8 cellular contexts compared by ENCODE assay signal in the genomic region with DNA sequence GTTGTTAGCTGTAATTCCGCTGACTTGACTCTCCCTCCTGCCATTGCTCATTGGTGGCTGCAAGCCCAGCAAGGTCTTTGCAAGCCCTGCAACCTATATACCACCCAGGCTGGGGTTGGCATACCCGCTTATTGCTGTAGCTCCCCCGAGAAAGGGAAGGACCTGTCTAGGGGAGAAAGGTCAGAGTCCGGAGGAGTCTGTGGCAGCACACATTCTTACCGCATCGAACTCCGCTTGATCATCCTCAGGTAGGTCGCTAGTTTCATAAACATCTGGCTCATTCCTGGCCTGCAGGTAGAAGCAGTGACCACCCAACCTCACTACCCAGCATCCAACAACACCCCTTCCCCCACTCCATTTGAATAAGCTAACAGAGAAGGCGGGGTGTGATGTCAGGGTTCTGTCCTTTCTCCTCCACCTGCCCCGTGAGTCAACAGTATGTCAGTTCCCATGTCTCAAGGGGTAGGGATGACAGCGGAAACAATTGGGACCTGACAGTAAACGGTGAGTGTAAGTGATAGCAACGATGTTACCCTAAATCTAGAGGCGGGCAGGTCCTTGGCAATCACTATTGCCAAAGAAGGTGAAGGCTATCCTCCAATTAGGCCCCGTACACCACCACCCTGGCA. TPM values are rescaled to one million over a fixed set of nuclear protein-coding genes. Genes with fewer than 3 reads are reported as not detected.
DNase-seq lines count a peak whose midpoint lies in the region; ATAC-seq, FAIRE-seq and TF ChIP-seq lines count a peak whose summit lies in the region.

No MANE protein-coding gene starts in this region.

- H4K8ac ChIP-seq in H1 (ENCODE audit: extremely low read depth, insufficient read depth, low read length) = peak overlapping the region; percentile 41; the same call in 1 of the 2 replicates

- TF ChIP-seq CTCF in Calu3 (IDR thresholded peaks at IDR 0.05; ENCODE audit: unreplicated experiment) (no peak), H1 (IDR thresholded peaks at IDR 0.05; ENCODE audit: control extremely low read depth in 1 of 3, insufficient read depth in 1 of 3, low read depth in 1 of 3, low read length in 3 of 3) (no peak), omental fat pad (IDR thresholded peaks at IDR 0.05) (no peak)

- POLR2A ChIA-PET in H1 (lab: Charles Lee; ENCODE audit: partially characterized antibody) = interaction anchor here (0.8 to 6.6 kb wide), 11 partner anchors 8 to 65 kb away, joined by 3 to 65 read pairs (median 4); a partner anchor contains a TSS
- POLR2A ChIA-PET in HEK293T (lab: Yijun Ruan, JAX) = interaction anchor here (0.7 to 3.1 kb wide), 9 partner anchors 8 to 198 kb away, joined by 3 to 20 read pairs (median 5); a partner anchor contains a TSS

- H3K9me3 ChIP-seq in H1 (ENCODE audit: insufficient read depth in 2 of 2, low read depth in 1 of 2, low read length in 1 of 2) = no peaks in the 10 kb centered on the region

- CTCF ChIA-PET in Calu3 (lab: Charles Lee) = interaction anchor here (0.7 to 1.8 kb wide), 5 partner anchors 25 to 87 kb away, joined by 3 to 10 read pairs (median 4); a partner anchor contains a TSS
- CTCF ChIA-PET in H1 (lab: Charles Lee; ENCODE audit: partially characterized antibody) = interaction anchor here (0.7 to 1.9 kb wide), 5 partner anchors 10 to 323 kb away, joined by 3 to 6 read pairs (median 4); no protein-coding TSS in a partner anchor
- CTCF ChIA-PET in HEK293T (lab: Yijun Ruan, JAX) = no interaction called here

- peak overlapping the region; percentile 63 to 90 (median 81); a peak in 7 of 8 replicates for H3K4me3 ChIP-seq in H1 (ENCODE audit: extremely low read depth in 1 of 4, insufficient read depth in 2 of 4, low read depth in 3 of 4, low read length in 4 of 4)

- peaks cover 4 to 28% of the 10 kb centered on the region in 2 experiments; a peak in 3 of 4 replicates for H3K79me2 ChIP-seq in H1 (ENCODE audit: control insufficient read depth in 1 of 2, insufficient read depth in 2 of 2, low read length in 2 of 2)

- H3K4me3 Mint-ChIP-seq in Calu3 (ENCODE audit: low read depth, unreplicated experiment) = peak overlapping the region; percentile 98

- H3K23ac ChIP-seq in H1 (ENCODE audit: insufficient read length) = no peak overlapping the region

- no peak overlapping the region for H4K91ac ChIP-seq in H1 (replicated peaks; ENCODE audit: insufficient read length, low read length)

- H3K9me3 Mint-ChIP-seq in Calu3 (ENCODE audit: low read depth, unreplicated experiment) = no peaks in the 10 kb centered on the region

- H3K56ac ChIP-seq in H1 (replicated peaks; ENCODE audit: insufficient read length, low read depth, low read length) = no peak overlapping the region

- peak overlapping the region; percentile 35; the same call in 1 of the 2 replicates for H2BK5ac ChIP-seq in H1 (ENCODE audit: low read depth, low read length)

- H2BK20ac ChIP-seq in H1 (ENCODE audit: low read length) = no peak overlapping the region

- intact Hi-C loops in Calu3 (cut with micrococcal nuclease; ENCODE audit: unreplicated experiment) = no loop called here

- no peak for TF ChIP-seq EP300 in H1 (IDR thresholded peaks at IDR 0.05; ENCODE audit: borderline replicate concordance in 1 of 2, low read depth in 2 of 2, low read length in 2 of 2)

- WGBS in H1 (ENCODE audit: extremely low coverage in 1 of 2, insufficient coverage in 1 of 2, insufficient read length in 1 of 2, insufficient replicate concordance in 2 of 2, low coverage in 1 of 2, low lambda C conversion rate in 2 of 2, missing lambda C conversion rate in 1 of 2), 2 experiments = 80% methylated on average over 15 of the region's 15 CpGs; no CpG with 5 or more reads in 1 of the 2 experiments

- no peak overlapping the region for H2AK5ac ChIP-seq in H1 (ENCODE audit: low read depth, low read length)

- BruUV-seq in Calu3 (replicated peaks; lab: Mats Ljungman, UMichigan) = no TSS peak

- H3K23me2 ChIP-seq in H1 (ENCODE audit: low read depth, low read length) = peaks cover 19% of the 10 kb centered on the region

- H3K4me1 ChIP-seq in H1 (replicated peaks in 1 of 4; ENCODE audit: control insufficient read depth in 3 of 4, insufficient read depth in 4 of 4, low read length in 3 of 4) = peaks cover 3 to 14% (median 8%) of the 10 kb centered on the region in 4 experiments; a peak in 6 of 7 replicates

- no peak overlapping the region for H4K5ac ChIP-seq in H1 (ENCODE audit: insufficient read length, low read depth, low read length)

- peak overlapping the region; percentile 83 to 85 for H3K4me2 ChIP-seq in H1 (ENCODE audit: insufficient read depth in 1 of 2, low read depth in 2 of 2, low read length in 2 of 2)

- DNase-seq in Calu3 (no peak), NCI-H510A (lab: John Stamatoyannopoulos, UW) (peak; percentile 59), H1 (ENCODE audit: low read depth in 1 of 2, low spot score in 2 of 2) (no peak), omental fat pad (ENCODE audit: low spot score) (no peak), DMS79 treated with DMSO at 0.1 percent for 48 hours (lab: John Stamatoyannopoulos, UW) (no peak), GF-D8 (lab: John Stamatoyannopoulos, UW) (no peak), HEK293T (ENCODE audit: extremely low spot score) (no peak)

- no peak overlapping the region for H2AFZ ChIP-seq in H1 (ENCODE audit: low read length)

- peaks cover 8% of the 10 kb centered on the region; the same call in 1 of the 2 replicates for H3K79me1 ChIP-seq in H1 (ENCODE audit: low read depth, low read length)

- peak overlapping the region; percentile 93 for H3K27ac Mint-ChIP-seq in Calu3 (ENCODE audit: unreplicated experiment)

- H3K4me1 Mint-ChIP-seq in Calu3 (ENCODE audit: low read depth, unreplicated experiment) = peaks cover 33% of the 10 kb centered on the region

- ATAC-seq in omental fat pad (ENCODE audit: low FRiP score) (peak; percentile 9), GM21526 (IDR thresholded peaks at IDR 0.05; ENCODE audit: low FRiP score, unreplicated experiment) (no peak)

- 0 out of 2 replicates have a peak overlapping the region, but pooled peaks have one; percentile 0 for H2BK12ac ChIP-seq in H1 (ENCODE audit: low read depth, low read length)

- H3K27me3 Mint-ChIP-seq in Calu3 (ENCODE audit: unreplicated experiment) = peaks cover 35% of the 10 kb centered on the region

- no peak for TF ChIP-seq RAD21 in H1 (IDR thresholded peaks at IDR 0.05 in 1 of 2, conservative IDR thresholded peaks at IDR 0.05 in 1 of 2; ENCODE audit: low read depth in 2 of 2, low read length in 2 of 2)

- FAIRE-seq in H1 (lab: Jason Lieb, UNC) = no peak

- peak overlapping the region; percentile 82 to 91 (median 86); a peak in 6 of 7 replicates for H3K9ac ChIP-seq in H1 (replicated peaks in 1 of 4; ENCODE audit: extremely low read depth in 1 of 4, low read depth in 3 of 4, low read length in 3 of 4)

- no peak overlapping the region for H2BK15ac ChIP-seq in H1 (ENCODE audit: low read length)

- H3K4ac ChIP-seq in H1 (replicated peaks; ENCODE audit: insufficient read length, low read depth, low read length) = no peak overlapping the region

- H3K18ac ChIP-seq in H1 (ENCODE audit: extremely low read depth, low read length) = no peak overlapping the region

- H3K14ac ChIP-seq in H1 (ENCODE audit: insufficient read length) = no peak overlapping the region

- H3K36me3 ChIP-seq in H1 (ENCODE audit: control insufficient read depth in 2 of 4, insufficient read depth in 4 of 4, low read length in 3 of 4) = peaks cover 0 to 4% (median 0%) of the 10 kb centered on the region in 4 experiments; a peak in 3 of 8 replicates

- no peak for TF ChIP-seq POLR2A in H1 (IDR thresholded peaks at IDR 0.05; ENCODE audit: control extremely low read depth in 1 of 2, low read depth in 2 of 2, low read length in 2 of 2)

- peaks cover 0 to 5% (median 3%) of the 10 kb centered on the region in 4 experiments; a peak in 2 of 7 replicates for H3K27me3 ChIP-seq in H1 (replicated peaks in 1 of 4; ENCODE audit: control insufficient read depth in 3 of 4, extremely low read depth in 1 of 4, insufficient read depth in 3 of 4, low read length in 3 of 4)

- 0 out of 2 replicates have a peak overlapping the region, but pooled peaks have one; percentile 16 for H3K27ac ChIP-seq in H1 (ENCODE audit: low read depth, low read length)

- peaks cover 30% of the 10 kb centered on the region for H3K36me3 Mint-ChIP-seq in Calu3 (ENCODE audit: insufficient read depth, unreplicated experiment)

- H2BK120ac ChIP-seq in H1 (replicated peaks; ENCODE audit: low read depth, low read length) = no peak overlapping the region

- peaks cover 2 to 9% of the 10 kb centered on the region in 2 experiments for H4K20me1 ChIP-seq in H1 (replicated peaks in 1 of 2; ENCODE audit: control insufficient read depth in 1 of 2, insufficient read depth in 2 of 2, low read length in 2 of 2)

RNA-seq across cellular contexts. Expression of a gene that starts 1.1 kb away (rescaled TPM):
- total RNA-seq in Calu3 (2022) (121 and 131 TPM in 2 replicates), omental fat pad (100 to 1,000 TPM in 3 of 4 donors, 10 to 100 TPM in 1; 96.0 to 134 (median 123) TPM)
- total RNA-seq in H1 (2021; fragmentation: NEBNext Ultra II Directional; extraction: Animal tissue kit (Norgen Biotek cat#: 25700)) = 89.3 and 90.3 TPM in 2 replicates
- polyA plus RNA-seq in H1 (2011; rRNA removed) = 91.9 and 140 TPM in 2 replicates
- polyA plus RNA-seq in H1 (2011; cell fraction: cytosol; rRNA removed) = 111 TPM
- 108 TPM for polyA plus RNA-seq in H1 (2011; cell fraction: nucleus; rRNA removed)
- polyA plus RNA-seq in H1 (2012, experiment 1 of 2) = 106 to 119 TPM (median 115 TPM) in 4 replicates
- 135 TPM for polyA plus RNA-seq in H1 (2012, experiment 2 of 2)
- 75.6 TPM for polyA plus RNA-seq in H1 (2013, experiment 1 of 2)
- polyA plus RNA-seq in H1 (2013, experiment 2 of 2) = 79.1 TPM
- polyA minus RNA-seq in H1 (2011; rRNA and poly(A)+ RNA removed) = 102 and 111 TPM in 2 replicates
- polyA minus RNA-seq in H1 (2011; cell fraction: cytosol; rRNA and poly(A)+ RNA removed) = 113 TPM
- 72.6 TPM for polyA minus RNA-seq in H1 (2011; cell fraction: nucleus; rRNA and poly(A)+ RNA removed)

RNA-seq across cellular contexts. Expression of a gene that starts 3.9 kb away (rescaled TPM):
- total RNA-seq in Calu3 (2022) = 0.10 TPM in 1 of 2 replicates, not detected in the other
- 21.9 and 22.8 TPM in 2 replicates for total RNA-seq in H1 (2021; fragmentation: NEBNext Ultra II Directional; extraction: Animal tissue kit (Norgen Biotek cat#: 25700))
- polyA plus RNA-seq in H1 (2011; rRNA removed) = 10.7 and 11.7 TPM in 2 replicates
- polyA plus RNA-seq in H1 (2011; cell fraction: cytosol; rRNA removed) = 16.5 TPM
- polyA plus RNA-seq in H1 (2011; cell fraction: nucleus; rRNA removed) = 32.8 TPM
- polyA plus RNA-seq in H1 (2012, experiment 1 of 2) = 16.3 to 20.8 TPM (median 19.3 TPM) in 4 replicates
- 3.2 TPM for polyA plus RNA-seq in H1 (2012, experiment 2 of 2)
- polyA plus RNA-seq in H1 (2013, experiment 1 of 2) = 10.6 TPM
- polyA plus RNA-seq in H1 (2013, experiment 2 of 2) = 9.6 TPM
- polyA minus RNA-seq in H1 (2011; rRNA and poly(A)+ RNA removed) = 19.8 and 21.8 TPM in 2 replicates
- polyA minus RNA-seq in H1 (2011; cell fraction: cytosol; rRNA and poly(A)+ RNA removed) = 12.0 TPM
- 18.9 TPM for polyA minus RNA-seq in H1 (2011; cell fraction: nucleus; rRNA and poly(A)+ RNA removed)
- under 1 TPM in 2 of 4 donors, not detected in 2; 0.09 to 0.13 TPM for total RNA-seq in omental fat pad

RNA-seq across cellular contexts. Expression of a gene that starts 23.3 kb away (rescaled TPM):
- 119 and 127 TPM in 2 replicates for total RNA-seq in Calu3 (2022)
- 32.3 and 32.7 TPM in 2 replicates for total RNA-seq in H1 (2021; fragmentation: NEBNext Ultra II Directional; extraction: Animal tissue kit (Norgen Biotek cat#: 25700))
- polyA plus RNA-seq in H1 (2011; rRNA removed) = 3.9 and 6.9 TPM in 2 replicates
- polyA plus RNA-seq in H1 (2011; cell fraction: cytosol; rRNA removed) = 3.0 TPM
- polyA plus RNA-seq in H1 (2011; cell fraction: nucleus; rRNA removed) = 38.7 TPM
- 24.6 to 39.6 TPM (median 28.7 TPM) in 4 replicates for polyA plus RNA-seq in H1 (2012, experiment 1 of 2)
- 13.7 TPM for polyA plus RNA-seq in H1 (2012, experiment 2 of 2)
- polyA plus RNA-seq in H1 (2013, experiment 1 of 2) = 15.7 TPM
- 14.7 TPM for polyA plus RNA-seq in H1 (2013, experiment 2 of 2)
- 7.2 and 9.6 TPM in 2 replicates for polyA minus RNA-seq in H1 (2011; rRNA and poly(A)+ RNA removed)
- polyA minus RNA-seq in H1 (2011; cell fraction: cytosol; rRNA and poly(A)+ RNA removed) = 3.5 TPM
- 20.6 TPM for polyA minus RNA-seq in H1 (2011; cell fraction: nucleus; rRNA and poly(A)+ RNA removed)
- 10 to 100 TPM; 11.8 to 40.2 (median 15.2) TPM for total RNA-seq in omental fat pad

RNA-seq across cellular contexts. Expression of a gene that starts 25.6 kb away (rescaled TPM):
- total RNA-seq in Calu3 (2022) (70.2 and 80.5 TPM in 2 replicates), omental fat pad (10 to 100 TPM; 31.5 to 66.6 (median 35.5) TPM)
- total RNA-seq in H1 (2021; fragmentation: NEBNext Ultra II Directional; extraction: Animal tissue kit (Norgen Biotek cat#: 25700)) = 4.9 TPM in 2 replicates
- polyA plus RNA-seq in H1 (2011; rRNA removed) = 4.7 and 5.7 TPM in 2 replicates
- 8.3 TPM for polyA plus RNA-seq in H1 (2011; cell fraction: cytosol; rRNA removed)
- polyA plus RNA-seq in H1 (2011; cell fraction: nucleus; rRNA removed) = 7.3 TPM
- 7.7 to 11.2 TPM (median 8.3 TPM) in 4 replicates for polyA plus RNA-seq in H1 (2012, experiment 1 of 2)
- polyA plus RNA-seq in H1 (2012, experiment 2 of 2) = 3.0 TPM
- 5.7 TPM for polyA plus RNA-seq in H1 (2013, experiment 1 of 2)
- 5.5 TPM for polyA plus RNA-seq in H1 (2013, experiment 2 of 2)
- 6.0 and 7.0 TPM in 2 replicates for polyA minus RNA-seq in H1 (2011; rRNA and poly(A)+ RNA removed)
- 4.0 TPM for polyA minus RNA-seq in H1 (2011; cell fraction: cytosol; rRNA and poly(A)+ RNA removed)
- 14.7 TPM for polyA minus RNA-seq in H1 (2011; cell fraction: nucleus; rRNA and poly(A)+ RNA removed)

RNA-seq across cellular contexts. Expression of a gene that starts 45.1 kb away (rescaled TPM):
- total RNA-seq in Calu3 (2022) = 66.3 and 80.3 TPM in 2 replicates
- total RNA-seq in H1 (2021; fragmentation: NEBNext Ultra II Directional; extraction: Animal tissue kit (Norgen Biotek cat#: 25700)) = 21.4 and 27.1 TPM in 2 replicates
- polyA plus RNA-seq in H1 (2011; rRNA removed) = 21.0 and 25.0 TPM in 2 replicates
- 21.8 TPM for polyA plus RNA-seq in H1 (2011; cell fraction: cytosol; rRNA removed)
- polyA plus RNA-seq in H1 (2011; cell fraction: nucleus; rRNA removed) = 23.9 TPM
- 19.5 to 27.9 TPM (median 22.1 TPM) in 4 replicates for polyA plus RNA-seq in H1 (2012, experiment 1 of 2)
- 16.5 TPM for polyA plus RNA-seq in H1 (2012, experiment 2 of 2)
- polyA plus RNA-seq in H1 (2013, experiment 1 of 2) = 14.6 TPM
- polyA plus RNA-seq in H1 (2013, experiment 2 of 2) = 15.9 TPM
- 25.6 and 27.0 TPM in 2 replicates for polyA minus RNA-seq in H1 (2011; rRNA and poly(A)+ RNA removed)
- 16.4 TPM for polyA minus RNA-seq in H1 (2011; cell fraction: cytosol; rRNA and poly(A)+ RNA removed)
- polyA minus RNA-seq in H1 (2011; cell fraction: nucleus; rRNA and poly(A)+ RNA removed) = 11.0 TPM
- total RNA-seq in omental fat pad = 10 to 100 TPM; 16.9 to 21.3 (median 17.6) TPM

Comparison
In these comparisons a context has a peak if more than half of its experiments do, and no peak if none do; other contexts are left out.
1. RNA of a gene that starts 3.9 kb away (total RNA-seq): 21.9 to 22.8 TPM in H1; 0.09 to 0.13 TPM in omental fat pad and 0.10 TPM in Calu3; every median in the first group is over 10 times any median in the second.